ENCODE assay signal across 8 cellular contexts in genomic region chr2:19786408-19787058, GRCh38.
DNase-seq lines count a peak whose midpoint lies in the region; ATAC-seq, FAIRE-seq and TF ChIP-seq lines count a peak whose summit lies in the region.

No MANE protein-coding gene starts in this region.

- POLR2A ChIA-PET in HepG2 (lab: Yijun Ruan, JAX) = no interaction called here

- TF ChIP-seq CTCF in HepG2 (CRISPR knock-in tag; IDR thresholded peaks at IDR 0.05) (no peak), uterus (IDR thresholded peaks at IDR 0.05) (no peak)

- H3K4me3 ChIP-seq in SJSA1 (no peak overlapping the region), HepG2 (replicated peaks in 1 of 3; ENCODE audit: insufficient read depth in 1 of 3, low read depth in 2 of 3, low read length in 3 of 3) (no peak overlapping the region), uterus (no peak overlapping the region)

- 0 out of 2 replicates have a peak overlapping the region, but pooled peaks have one; percentile 10 for H3K4me2 ChIP-seq in HepG2 (ENCODE audit: low read depth, low read length)

- CTCF ChIA-PET in HepG2 (lab: Yijun Ruan, JAX; ENCODE audit: low intra/inter-chr PET ratio, low total read pairs) = no interaction called here

- BruUV-seq in HepG2 (replicated peaks; lab: Mats Ljungman, UMichigan) = no TSS peak

- no peak overlapping the region for H2AFZ ChIP-seq in HepG2 (ENCODE audit: low read length)

- WGBS in HepG2 (ENCODE audit: low lambda C conversion rate) = 12% methylated on average over 5 of the region's 5 CpGs

- intact Hi-C loops in HepG2 (cut with micrococcal nuclease; ENCODE audit: unreplicated experiment) (no loop called here), uterus (cut with DNase I; ENCODE audit: low total_unique reads) (no loop called here)

- H3K9me3 ChIP-seq in SJSA1 (replicated peaks) (0 out of 2 replicates have a peak, but pooled peaks cover 3% of the 10 kb centered on the region), HepG2 (ENCODE audit: low read length) (no peaks in the 10 kb centered on the region), uterus (no peaks in the 10 kb centered on the region)

- in situ Hi-C loops in HepG2 (cut with HindIII; ENCODE audit: extremely low pct_ligation_motif_present, low pct_unique_long_range_greater_than_20kb) = no loop called here

- H3K27ac ChIP-seq in SJSA1 = peak overlapping the region; percentile 93
- H3K27ac ChIP-seq in HepG2 (ENCODE audit: extremely low read length, insufficient read depth, low read length) = no peak overlapping the region
- H3K27ac ChIP-seq in uterus = no peak overlapping the region

- no peak for TF ChIP-seq RAD21 in HepG2 (CRISPR knock-in tag; IDR thresholded peaks at IDR 0.05)

- H3K4me1 ChIP-seq in SJSA1 (replicated peaks) (peaks cover 22% of the 10 kb centered on the region), HepG2 (ENCODE audit: insufficient read depth, low read length) (peaks cover 10% of the 10 kb centered on the region), uterus (no peaks in the 10 kb centered on the region)

- H3K27me3 ChIP-seq in SJSA1 (replicated peaks) (no peaks in the 10 kb centered on the region), HepG2 (ENCODE audit: control insufficient read depth in 1 of 2, insufficient read depth in 2 of 2, low read length in 2 of 2) (peaks cover 0 to under 1% of the 10 kb centered on the region in 2 experiments; a peak in 1 of 5 replicates), uterus (no peaks in the 10 kb centered on the region)

- TF ChIP-seq POLR2A in HepG2 (IDR thresholded peaks at IDR 0.05; ENCODE audit: insufficient read depth in 1 of 2, low read depth in 2 of 2, low read length in 2 of 2) = no peak
- no peak for TF ChIP-seq POLR2A in uterus (IDR thresholded peaks at IDR 0.05)

- no peak overlapping the region for H3K9ac ChIP-seq in HepG2 (ENCODE audit: insufficient read depth, low read depth, low read length)

- no peaks in the 10 kb centered on the region for H4K20me1 ChIP-seq in HepG2 (ENCODE audit: insufficient read depth, low read length)

- TF ChIP-seq EP300 in HepG2 (IDR thresholded peaks at IDR 0.05; ENCODE audit: low read depth in 2 of 2, low read length in 2 of 2) (no peak), HepG2 (CRISPR knock-in tag; IDR thresholded peaks at IDR 0.05; ENCODE audit: borderline replicate concordance) (no peak)

- no peaks in the 10 kb centered on the region for H3K79me2 ChIP-seq in HepG2 (ENCODE audit: insufficient read depth, low read length)

- H3K36me3 ChIP-seq in SJSA1 (no peaks in the 10 kb centered on the region), HepG2 (replicated peaks in 1 of 2; ENCODE audit: control insufficient read depth in 1 of 2, insufficient read depth in 2 of 2, low read length in 2 of 2) (no peaks in the 10 kb centered on the region), uterus (no peaks in the 10 kb centered on the region)

- ATAC-seq in GM18502 (IDR thresholded peaks at IDR 0.05; ENCODE audit: poor library complexity, unreplicated experiment) (peak; percentile 62), HG02938 (IDR thresholded peaks at IDR 0.05; ENCODE audit: unreplicated experiment) (peak; percentile 62), HepG2 (peak; percentile 77), GM21526 (IDR thresholded peaks at IDR 0.05; ENCODE audit: low FRiP score, unreplicated experiment) (no peak)

- DNase-seq in SJSA1 (ENCODE audit: low read depth in 1 of 2, low spot score in 2 of 2) (peak; percentile 65 to 73), HepG2 (ENCODE audit: low spot score) (peak; percentile 20), DMS 273 (lab: John Stamatoyannopoulos, UW; ENCODE audit: unreplicated experiment) (no peak), uterus (no peak)
- no peak for DNase-seq in activated CD8-positive, alpha-beta memory T cell treated with anti-CD3 and anti-CD28 coated beads, Interleukin-2, amount 50 U/mL, for 48 hours

- FAIRE-seq in HepG2 (lab: Jason Lieb, UNC) = no peak

TF ChIP-seq in HepG2, 621 proteins besides CTCF, POLR2A, EP300 and RAD21:
- TF ChIP-seq PTBP1 (IDR thresholded peaks at IDR 0.05; ENCODE audit: low read depth, low read length, poor library complexity, severe bottlenecking) = no peak
- peak; percentile 73 for TF ChIP-seq NFE2L2 (IDR thresholded peaks at IDR 0.05; ENCODE audit: low read length)
- TF ChIP-seq AHDC1 (CRISPR knock-in tag; IDR thresholded peaks at IDR 0.05; ENCODE audit: borderline replicate concordance) = no peak
- TF ChIP-seq MAFK (conservative IDR thresholded peaks at IDR 0.05 in 1 of 2, IDR thresholded peaks at IDR 0.05 in 1 of 2; ENCODE audit: low read length in 2 of 2) = peak; percentile 27 to 33; a peak in 2 of 4 replicates

Comparison
In these comparisons a context has a peak if more than half of its experiments do, and no peak if none do; other contexts are left out.
1. DNase-seq: peak in SJSA1 (2 of 2) and HepG2 (single experiment); none in DMS 273 (single experiment), activated CD8-positive, alpha-beta memory T cell treated with anti-CD3 and anti-CD28 coated beads, Interleukin-2, amount 50 U/mL, for 48 hours (single experiment) and uterus (0 of 2).